ENCODE assay signal across 20 cellular contexts in the genomic region with DNA sequence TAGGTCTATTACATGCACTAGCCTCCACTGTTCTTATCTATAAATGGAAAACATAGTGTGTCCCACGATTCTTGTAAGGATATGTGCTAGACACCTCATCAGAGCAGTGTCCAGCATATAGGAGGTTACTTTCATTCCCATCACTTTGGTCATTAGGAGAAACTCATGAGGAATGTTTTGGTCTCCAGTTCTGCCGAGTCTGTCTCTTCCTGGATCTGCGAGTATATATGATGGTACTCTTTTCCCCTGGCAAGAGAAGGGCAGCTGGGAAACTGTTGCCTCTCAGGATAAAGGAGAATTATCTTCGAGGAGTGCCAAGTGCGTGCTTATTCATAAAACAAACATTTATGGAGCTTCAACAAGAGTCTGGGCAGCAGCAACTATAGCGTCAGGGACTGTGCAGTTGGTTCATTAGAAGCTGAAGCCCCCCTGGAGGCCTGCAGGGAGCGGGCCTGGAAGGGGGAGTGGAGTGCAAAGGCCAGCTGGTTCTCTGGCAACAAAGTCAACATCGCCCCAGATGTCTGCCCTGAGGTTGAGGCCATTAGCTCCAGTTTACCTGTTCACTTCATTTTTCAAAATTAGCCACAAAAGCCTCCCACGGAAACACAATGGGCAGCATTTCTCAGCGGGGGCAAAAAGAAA.
DNase-seq lines count a peak whose midpoint lies in the region; ATAC-seq, FAIRE-seq and TF ChIP-seq lines count a peak whose summit lies in the region.
"Had no signal": no experiment of that assay in that cellular context is flagged by ENCODE, and none has a peak within 500 bp of the region (broad histone marks: within the 10 kb centered on the region; RNA-seq: fewer than 3 reads in every experiment).

No MANE protein-coding gene starts in this region.

- TF ChIP-seq EP300 in HepG2 (IDR thresholded peaks at IDR 0.05; ENCODE audit: low read depth in 2 of 2, low read length in 2 of 2) (no peak), HepG2 (CRISPR knock-in tag; IDR thresholded peaks at IDR 0.05; ENCODE audit: borderline replicate concordance) (no peak)

- no TSS peak for BruUV-seq in HepG2 (replicated peaks; lab: Mats Ljungman, UMichigan)

- TF ChIP-seq CTCF in HepG2 (CRISPR knock-in tag; IDR thresholded peaks at IDR 0.05), result no peak
- no peak for TF ChIP-seq CTCF in right lobe of liver (IDR thresholded peaks at IDR 0.05)

- no peak overlapping the region for H3K9ac ChIP-seq in HepG2 (ENCODE audit: insufficient read depth, low read depth, low read length)

- H3K4me3 ChIP-seq in HepG2 (replicated peaks in 1 of 3; ENCODE audit: insufficient read depth in 1 of 3, low read depth in 2 of 3, low read length in 3 of 3) (no peak overlapping the region), right lobe of liver (no peak overlapping the region), ectodermal cell (ENCODE audit: insufficient read depth, low read depth, low read length) (no peak overlapping the region)
- H3K4me3 ChIP-seq: colonic mucosa, esophagus muscularis mucosa, vagina had no signal

- DNase-seq in HepG2 (ENCODE audit: low spot score) (no peak), right lobe of liver (no peak), NCI-H345 (lab: John Stamatoyannopoulos, UW) (peak; percentile 89), T-helper 2 cell (no peak), A172 (ENCODE audit: low spot score) (no peak)
- DNase-seq: ACHN; activated effector memory CD4-positive, alpha-beta T cell treated with anti-CD3 and anti-CD28 coated beads, Interleukin-2, amount 50 U/mL, for 16 hours; amygdala; colonic mucosa; DND-41; glutamatergic neuron; NCI-H1048; right cardiac atrium; Right ventricle myocardium superior; T-helper 17 cell had no signal

- no peaks in the 10 kb centered on the region for H4K20me1 ChIP-seq in HepG2 (ENCODE audit: insufficient read depth, low read length)

- TF ChIP-seq RAD21 in HepG2 (CRISPR knock-in tag; IDR thresholded peaks at IDR 0.05), result no peak

- no peak overlapping the region for H3K4me2 ChIP-seq in HepG2 (ENCODE audit: low read depth, low read length)

- POLR2A ChIA-PET in HepG2 (lab: Yijun Ruan, JAX), result no interaction called here

- H3K27ac ChIP-seq in HepG2 (ENCODE audit: extremely low read length, insufficient read depth, low read length) (no peak overlapping the region), right lobe of liver (no peak overlapping the region), ectodermal cell (ENCODE audit: insufficient read depth, low read depth, low read length, poor library complexity, severe bottlenecking) (peak overlapping the region; percentile 77)
- H3K27ac ChIP-seq: colonic mucosa, esophagus muscularis mucosa, vagina had no signal

- TF ChIP-seq POLR2A in HepG2 (IDR thresholded peaks at IDR 0.05; ENCODE audit: insufficient read depth in 1 of 2, low read depth in 2 of 2, low read length in 2 of 2) (no peak), right lobe of liver (IDR thresholded peaks at IDR 0.05) (no peak)

- H3K36me3 ChIP-seq in HepG2 (replicated peaks in 1 of 2; ENCODE audit: control insufficient read depth in 1 of 2, insufficient read depth in 2 of 2, low read length in 2 of 2) (no peaks in the 10 kb centered on the region), right lobe of liver (no peaks in the 10 kb centered on the region), ectodermal cell (ENCODE audit: control insufficient read depth, insufficient read depth, low read length) (no peaks in the 10 kb centered on the region)
- H3K36me3 ChIP-seq: colonic mucosa, esophagus muscularis mucosa, vagina had no signal

- intact Hi-C loops in HepG2 (cut with micrococcal nuclease; ENCODE audit: unreplicated experiment), result loop anchor here (10.0 kb wide), 1 partner anchor 612 kb away; no protein-coding TSS in a partner anchor
- intact Hi-C loops in right lobe of liver (cut with DNase I), result no loop called here

- no peak for FAIRE-seq in HepG2 (lab: Jason Lieb, UNC)

- peaks cover 10% of the 10 kb centered on the region; the same call in 1 of the 2 replicates for H3K4me1 ChIP-seq in HepG2 (ENCODE audit: insufficient read depth, low read length)
- peaks cover 0 to 31% (median 0%) of the 10 kb centered on the region in 4 donors for H3K4me1 ChIP-seq in right lobe of liver
- peaks cover 16% of the 10 kb centered on the region for H3K4me1 ChIP-seq in ectodermal cell (ENCODE audit: control insufficient read depth, insufficient read depth, low read length)
- H3K4me1 ChIP-seq: colonic mucosa had no signal

- H3K27me3 ChIP-seq in HepG2 (ENCODE audit: control insufficient read depth in 1 of 2, insufficient read depth in 2 of 2, low read length in 2 of 2) (no peaks in the 10 kb centered on the region), right lobe of liver (no peaks in the 10 kb centered on the region), ectodermal cell (ENCODE audit: control insufficient read depth, insufficient read depth, low read length, poor library complexity, severe bottlenecking) (no peaks in the 10 kb centered on the region)
- H3K27me3 ChIP-seq: colonic mucosa, esophagus muscularis mucosa, vagina had no signal

- no peaks in the 10 kb centered on the region for H3K79me2 ChIP-seq in HepG2 (ENCODE audit: insufficient read depth, low read length)

- ATAC-seq in HepG2 (peak; percentile 50; the same call in 2 of the 3 replicates), right lobe of liver (no peak), HG02870 (IDR thresholded peaks at IDR 0.05; ENCODE audit: unreplicated experiment) (no peak), HG03442 (IDR thresholded peaks at IDR 0.05; ENCODE audit: unreplicated experiment) (no peak)
- ATAC-seq: right cardiac atrium, T-helper 17 cell had no signal

- H2AFZ ChIP-seq in HepG2 (ENCODE audit: low read length), result no peak overlapping the region

- 6% methylated on average over 10 of the region's 10 CpGs for WGBS in HepG2 (ENCODE audit: low lambda C conversion rate)
- 53% methylated on average over 8 of the region's 10 CpGs for WGBS in right lobe of liver (ENCODE audit: insufficient coverage, low coverage, low lambda C conversion rate, missing lambda C conversion rate)
- WGBS in ectodermal cell, 2 experiments, result 89 to 90% methylated on average over 10 of the region's 10 CpGs

- H3K9me3 ChIP-seq in HepG2 (ENCODE audit: low read length) (peaks cover 91% of the 10 kb centered on the region), right lobe of liver (no peaks in the 10 kb centered on the region), ectodermal cell (ENCODE audit: control insufficient read depth, low read length) (no peaks in the 10 kb centered on the region)
- H3K9me3 ChIP-seq: colonic mucosa, vagina had no signal

- CTCF ChIA-PET in HepG2 (lab: Yijun Ruan, JAX; ENCODE audit: low intra/inter-chr PET ratio, low total read pairs), result no interaction called here

- in situ Hi-C loops in HepG2 (cut with HindIII; ENCODE audit: extremely low pct_ligation_motif_present, low pct_unique_long_range_greater_than_20kb), result loop anchor here (10.0 kb wide), 1 partner anchor 762 kb away; no protein-coding TSS in a partner anchor

TF ChIP-seq in HepG2, 621 proteins besides CTCF, POLR2A, EP300 and RAD21:
- TF ChIP-seq RNF219 (CRISPR knock-in tag; IDR thresholded peaks at IDR 0.05), result no peak
- no peak for TF ChIP-seq GATAD1 (CRISPR knock-in tag; IDR thresholded peaks at IDR 0.05)
- TF ChIP-seq, protein P1, sequence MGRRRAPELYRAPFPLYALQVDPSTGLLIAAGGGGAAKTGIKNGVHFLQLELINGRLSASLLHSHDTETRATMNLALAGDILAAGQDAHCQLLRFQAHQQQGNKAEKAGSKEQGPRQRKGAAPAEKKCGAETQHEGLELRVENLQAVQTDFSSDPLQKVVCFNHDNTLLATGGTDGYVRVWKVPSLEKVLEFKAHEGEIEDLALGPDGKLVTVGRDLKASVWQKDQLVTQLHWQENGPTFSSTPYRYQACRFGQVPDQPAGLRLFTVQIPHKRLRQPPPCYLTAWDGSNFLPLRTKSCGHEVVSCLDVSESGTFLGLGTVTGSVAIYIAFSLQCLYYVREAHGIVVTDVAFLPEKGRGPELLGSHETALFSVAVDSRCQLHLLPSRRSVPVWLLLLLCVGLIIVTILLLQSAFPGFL (CRISPR knock-in tag; IDR thresholded peaks at IDR 0.05), result no peak
- TF ChIP-seq ZNF101 (CRISPR knock-in tag; IDR thresholded peaks at IDR 0.05; ENCODE audit: borderline replicate concordance, low read depth), result no peak
- no peak for TF ChIP-seq ZNF225 (CRISPR knock-in tag; IDR thresholded peaks at IDR 0.05)
- no peak for TF ChIP-seq ZKSCAN8 (CRISPR knock-in tag; IDR thresholded peaks at IDR 0.05; ENCODE audit: borderline replicate concordance)
- no peak for TF ChIP-seq ZNF7 (CRISPR knock-in tag; IDR thresholded peaks at IDR 0.05)
